29 cellular contexts compared by ENCODE assay signal in the genomic region with DNA sequence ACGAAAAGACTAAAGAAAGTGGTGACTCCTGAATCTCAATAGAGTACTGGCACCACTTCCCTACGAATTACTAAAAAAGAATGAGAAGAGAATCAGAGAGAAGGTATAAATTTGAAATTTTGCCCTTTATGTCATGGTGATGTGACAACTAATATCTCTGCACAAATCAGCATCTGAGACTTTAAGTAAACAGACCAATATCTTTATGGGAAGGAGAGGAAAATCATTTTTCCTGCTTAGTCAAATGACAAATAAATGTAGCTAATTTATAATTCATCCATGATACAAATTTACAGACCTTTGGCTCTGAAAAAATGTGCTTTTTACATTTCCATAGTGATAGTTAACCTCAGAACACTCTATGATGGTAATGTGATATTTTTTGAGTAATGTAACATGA.
A peak's percentile ranks its signal among the peaks of the same experiment; 100 is the strongest.
DNase-seq lines count a peak whose midpoint lies in the region; ATAC-seq and TF ChIP-seq lines count a peak whose summit lies in the region.
"Had no signal": no experiment of that assay in that cellular context is flagged by ENCODE, and none has a peak within 500 bp of the region (broad histone marks: within the 10 kb centered on the region; RNA-seq: fewer than 3 reads in every experiment).

No MANE protein-coding gene starts in this region.

- H2AFZ ChIP-seq in ACC112 (ENCODE audit: low read length, unreplicated experiment) (peak overlapping the region; percentile 29), PC-3 (ENCODE audit: low read length) (peak overlapping the region; percentile 61)

- 55 to 57% methylated on average over 2 of the region's 2 CpGs for WGBS in sigmoid colon, 2 donors

- TF ChIP-seq CTCF in PC-3 (conservative IDR thresholded peaks at IDR 0.05; ENCODE audit: low read depth, low read length) (no peak), sigmoid colon (IDR thresholded peaks at IDR 0.05) (no peak)

- peak overlapping the region; percentile 68 for H3K9ac ChIP-seq in PC-3 (ENCODE audit: low read length)
- H3K9ac ChIP-seq: BLaER1; BLaER1 treated with 17β-estradiol and CSF1 and Interleukin-3, amounts not matched to agents 10 nM and 100 nM had no signal

- H3K4me1 ChIP-seq in ACC112 (ENCODE audit: control insufficient read depth, insufficient read depth, low read length, unreplicated experiment) (no peaks in the 10 kb centered on the region), PC-3 (ENCODE audit: insufficient read depth, low read length) (peaks cover 56% of the 10 kb centered on the region), sigmoid colon (no peaks in the 10 kb centered on the region)
- H3K4me1 ChIP-seq: A549; BE2C; BLaER1; BLaER1 treated with 17β-estradiol and CSF1 and Interleukin-3, amounts not matched to agents 10 nM and 100 nM; Caco-2 had no signal

- intact Hi-C loops in PC-3 (cut with micrococcal nuclease): loop anchor here (5.0 to 10.0 kb wide), 3 partner anchors 270 to 580 kb away; partner anchors contain the start of gene EPHA5
- intact Hi-C loops in sigmoid colon (cut with DNase I): no loop called here

- H3K27me3 ChIP-seq in ACC112 (ENCODE audit: insufficient read depth, low read length): no peaks in the 10 kb centered on the region
- no peaks in the 10 kb centered on the region for H3K27me3 ChIP-seq in PC-3 (ENCODE audit: low read length)
- H3K27me3 ChIP-seq in sigmoid colon: no peaks in the 10 kb centered on the region
- H3K27me3 ChIP-seq: BE2C; BLaER1; BLaER1 treated with 17β-estradiol and CSF1 and Interleukin-3, amounts not matched to agents 10 nM and 100 nM had no signal

- peak; percentile 83 for DNase-seq in PC-3
- DNase-seq in sigmoid colon: no peak
- DNase-seq: 8988T; ACHN; AML-193; BE2C; C1 segment of cervical spinal cord; Caco-2; Calu3; CD4-positive, alpha-beta memory T cell; CD4-positive, alpha-beta T cell; CD4-positive, CD25-positive, alpha-beta regulatory T cell; CD8-positive, alpha-beta memory T cell; CD8-positive, alpha-beta T cell; COR-L47; DMS 273 treated with DMSO at 0.1 percent for 48 hours; DMS153; DMS53; DMS79; DMS79 treated with DMSO at 0.1 percent for 48 hours; DND-41; EL had no signal

- H3F3A ChIP-seq in PC-3 (ENCODE audit: low read length, unreplicated experiment): peaks cover 4% of the 10 kb centered on the region

- H3K9me3 ChIP-seq in PC-3 (ENCODE audit: low read length) (no peaks in the 10 kb centered on the region), sigmoid colon (peaks cover 0 to 4% (median 0%) of the 10 kb centered on the region in 4 donors)
- H3K9me3 ChIP-seq: A549; BE2C; BLaER1; BLaER1 treated with 17β-estradiol and CSF1 and Interleukin-3, amounts not matched to agents 10 nM and 100 nM; Caco-2 had no signal

- H4K20me1 ChIP-seq in PC-3 (ENCODE audit: low read length): no peaks in the 10 kb centered on the region
- H4K20me1 ChIP-seq: BLaER1; BLaER1 treated with 17β-estradiol and CSF1 and Interleukin-3, amounts not matched to agents 10 nM and 100 nM had no signal

- ATAC-seq in PC-3 (peak; percentile 66), HG03135 (IDR thresholded peaks at IDR 0.05; ENCODE audit: unreplicated experiment) (no peak)
- ATAC-seq: A549; CD8-positive, alpha-beta T cell had no signal

- TF ChIP-seq POLR2A in sigmoid colon (IDR thresholded peaks at IDR 0.05): no peak

- H3K79me2 ChIP-seq in ACC112 (ENCODE audit: control insufficient read depth, insufficient read depth, low read length, unreplicated experiment) (no peaks in the 10 kb centered on the region), PC-3 (ENCODE audit: low read length) (no peaks in the 10 kb centered on the region)

- no TSS peak for BruUV-seq in PC-3 (replicated peaks; lab: Mats Ljungman, UMichigan)

- POLR2A ChIA-PET in PC-3 (lab: Charles Lee; ENCODE audit: unreplicated experiment): no interaction called here

- H3K9me2 ChIP-seq in PC-3 (replicated peaks; ENCODE audit: low read length): no peaks in the 10 kb centered on the region

- CTCF ChIA-PET in PC-3 (lab: Charles Lee): no interaction called here

- H3K4me2 ChIP-seq in PC-3 (ENCODE audit: low read length): peak overlapping the region; percentile 50
- H3K4me2 ChIP-seq: A549; BLaER1; BLaER1 treated with 17β-estradiol and CSF1 and Interleukin-3, amounts not matched to agents 10 nM and 100 nM had no signal

- TF ChIP-seq EP300 in sigmoid colon (IDR thresholded peaks at IDR 0.05): no peak

- no peaks in the 10 kb centered on the region for H3K36me3 ChIP-seq in ACC112 (ENCODE audit: insufficient read depth, low read length)
- no peaks in the 10 kb centered on the region for H3K36me3 ChIP-seq in PC-3 (ENCODE audit: low read depth, low read length)
- no peaks in the 10 kb centered on the region for H3K36me3 ChIP-seq in sigmoid colon
- H3K36me3 ChIP-seq: BE2C; BLaER1; BLaER1 treated with 17β-estradiol and CSF1 and Interleukin-3, amounts not matched to agents 10 nM and 100 nM had no signal

- H3K4me3 ChIP-seq in ACC112 (ENCODE audit: low read depth, low read length): no peak overlapping the region
- H3K4me3 ChIP-seq in PC-3 (ENCODE audit: low read length): peak overlapping the region; percentile 23; the same call in 1 of the 2 replicates
- H3K4me3 ChIP-seq in sigmoid colon: no peak overlapping the region
- H3K4me3 ChIP-seq: A549; BLaER1; BLaER1 treated with 17β-estradiol and CSF1 and Interleukin-3, amounts not matched to agents 10 nM and 100 nM had no signal

- H3K27ac ChIP-seq in ACC112 (ENCODE audit: low read depth, low read length) (no peak overlapping the region), PC-3 (ENCODE audit: low read length) (peak overlapping the region; percentile 94), sigmoid colon (no peak overlapping the region)
- H3K27ac ChIP-seq: 22Rv1; A549; BLaER1; BLaER1 treated with 17β-estradiol and CSF1 and Interleukin-3, amounts not matched to agents 10 nM and 100 nM; C4-2B had no signal
